1 cellular context compared by ENCODE assay signal in genomic region chr16:87830673-87831420, GRCh38.
TF ChIP-seq lines count a peak whose summit lies in the region.

No MANE protein-coding gene starts in this region.

TF ChIP-seq in HEK293, 187 proteins besides CTCF, POLR2A, EP300 and RAD21 (continued from another document):
- TF ChIP-seq ZNF184 (tag by site-specific recombination; IDR thresholded peaks at IDR 0.05): no peak
